ENCODE assay signal across 24 cellular contexts in genomic region chr7:24914465-24914859, GRCh38.
DNase-seq lines count a peak whose midpoint lies in the region; ATAC-seq and TF ChIP-seq lines count a peak whose summit lies in the region.
"Had no signal": no experiment of that assay in that cellular context is flagged by ENCODE, and none has a peak within 500 bp of the region (broad histone marks: within the 10 kb centered on the region; RNA-seq: fewer than 3 reads in every experiment).

No MANE protein-coding gene starts in this region.

- no peak overlapping the region for H3K27ac ChIP-seq in left lung
- H3K27ac ChIP-seq: parathyroid adenoma, right lobe of liver, thyroid gland, VCaP had no signal

- H3K36me3 Mint-ChIP-seq in activated CD4-positive, alpha-beta T cell treated with anti-CD3 and anti-CD28 coated beads, Interleukin-2, amount 10 ng/mL, durations not matched to agents 7 days and 5 days (ENCODE audit: low read depth): peaks cover 63% of the 10 kb centered on the region
- no peaks in the 10 kb centered on the region for H3K36me3 Mint-ChIP-seq in activated B cell treated with CpG ODN at 0.5 μM for 24 hours (ENCODE audit: low read depth)

- CTCF ChIA-PET in activated CD4-positive, alpha-beta T cell treated with anti-CD3 and anti-CD28 coated beads, Interleukin-2, amount 10 ng/mL, durations not matched to agents 7 days and 5 days (lab: Charles Lee): interaction anchor here (0.8 to 2.1 kb wide), 5 partner anchors 10 to 93 kb away, joined by 3 to 12 read pairs (median 3); no protein-coding TSS in a partner anchor
- CTCF ChIA-PET in activated B cell treated with CpG ODN at 0.5 μM for 24 hours (lab: Charles Lee): interaction anchor here (2.4 kb wide), 1 partner anchor 94 kb away, joined by 6 read pairs; no protein-coding TSS in a partner anchor

- TF ChIP-seq CTCF in activated B cell treated with CpG ODN at 0.5 μM for 24 hours (IDR thresholded peaks at IDR 0.05): no peak
- TF ChIP-seq CTCF in left lung (IDR thresholded peaks at IDR 0.05): no peak

- intact Hi-C loops in activated B cell treated with CpG ODN at 0.5 μM for 24 hours (cut with micrococcal nuclease) (loop anchor here (5.0 kb wide), 1 partner anchor 37 kb away; no protein-coding TSS in a partner anchor), left lung (cut with DNase I) (no loop called here)

- no peaks in the 10 kb centered on the region for H3K36me3 ChIP-seq in left lung
- H3K36me3 ChIP-seq: right lobe of liver, thyroid gland had no signal

- POLR2A ChIA-PET in activated CD4-positive, alpha-beta T cell treated with anti-CD3 and anti-CD28 coated beads, Interleukin-2, amount 10 ng/mL, durations not matched to agents 7 days and 5 days (lab: Charles Lee): no interaction called here
- POLR2A ChIA-PET in activated B cell treated with CpG ODN at 0.5 μM for 24 hours (lab: Charles Lee): interaction anchor here (1.1 kb wide), 1 partner anchor 94 kb away, joined by 3 read pairs; no protein-coding TSS in a partner anchor

- H3K9me3 Mint-ChIP-seq in activated CD4-positive, alpha-beta T cell treated with anti-CD3 and anti-CD28 coated beads, Interleukin-2, amount 10 ng/mL, durations not matched to agents 7 days and 5 days: peaks cover 14% of the 10 kb centered on the region
- no peaks in the 10 kb centered on the region for H3K9me3 Mint-ChIP-seq in activated B cell treated with CpG ODN at 0.5 μM for 24 hours
- H3K9me3 Mint-ChIP-seq: GM23338; naive thymus-derived CD8-positive, alpha-beta T cell had no signal

- H3K9me3 ChIP-seq in left lung: no peaks in the 10 kb centered on the region
- H3K9me3 ChIP-seq: MG63, right lobe of liver, thyroid gland had no signal

- peak; percentile 37 for ATAC-seq in GM18868 (IDR thresholded peaks at IDR 0.05; ENCODE audit: unreplicated experiment)
- no peak for ATAC-seq in activated B cell treated with CpG ODN at 0.5 μM for 24 hours (ENCODE audit: low read depth)
- ATAC-seq in esophagus mucosa: peak; percentile 44
- ATAC-seq in left lung: no peak
- ATAC-seq: GM23338; naive thymus-derived CD8-positive, alpha-beta T cell; right lobe of liver had no signal

- no peak for DNase-seq in activated CD4-positive, alpha-beta T cell treated with anti-CD3 and anti-CD28 coated beads, Interleukin-2, amount 10 ng/mL, durations not matched to agents 7 days and 5 days
- no peak for DNase-seq in activated CD4-positive, alpha-beta T cell treated with anti-CD3 and anti-CD28 coated beads for 1 hour
- DNase-seq in activated B cell treated with CpG ODN at 0.5 μM for 24 hours: no peak
- DNase-seq in left lung: no peak
- no peak for DNase-seq in foreskin melanocyte
- DNase-seq in dedifferentiated amniotic fluid mesenchymal stem cell (ENCODE audit: extremely low spot score): no peak
- DNase-seq: ACHN; C1 segment of cervical spinal cord; effector memory CD4-positive, alpha-beta T cell; IMR-90; MG63; naive thymus-derived CD8-positive, alpha-beta T cell; NCI-H1694 treated with DMSO at 0.1 percent for 48 hours; NCI-H2227 treated with DMSO at 0.1 percent for 48 hours; NCI-H748 treated with DMSO at 0.1 percent for 48 hours; right lobe of liver; SHP77 treated with DMSO at 0.1 percent for 48 hours; stimulated activated CD4-positive, alpha-beta T cell treated with anti-CD3 and anti-CD28 coated beads, Interleukin-15, amount 100 ng/mL, for 24 hours; thyroid gland had no signal

- H3K4me3 Mint-ChIP-seq in activated CD4-positive, alpha-beta T cell treated with anti-CD3 and anti-CD28 coated beads, Interleukin-2, amount 10 ng/mL, durations not matched to agents 7 days and 5 days: no peak overlapping the region
- H3K4me3 Mint-ChIP-seq in activated B cell treated with CpG ODN at 0.5 μM for 24 hours: peak overlapping the region; percentile 9
- H3K4me3 Mint-ChIP-seq: GM23338 had no signal

- H3K27me3 Mint-ChIP-seq in activated CD4-positive, alpha-beta T cell treated with anti-CD3 and anti-CD28 coated beads, Interleukin-2, amount 10 ng/mL, durations not matched to agents 7 days and 5 days: no peaks in the 10 kb centered on the region
- H3K27me3 Mint-ChIP-seq in activated B cell treated with CpG ODN at 0.5 μM for 24 hours: no peaks in the 10 kb centered on the region
- H3K27me3 Mint-ChIP-seq: naive thymus-derived CD8-positive, alpha-beta T cell had no signal

- H3K27ac Mint-ChIP-seq in activated CD4-positive, alpha-beta T cell treated with anti-CD3 and anti-CD28 coated beads, Interleukin-2, amount 10 ng/mL, durations not matched to agents 7 days and 5 days: peak overlapping the region; percentile 69
- peak overlapping the region; percentile 26 for H3K27ac Mint-ChIP-seq in activated B cell treated with CpG ODN at 0.5 μM for 24 hours
- H3K27ac Mint-ChIP-seq: GM23338 had no signal

- no peak overlapping the region for H3K4me3 ChIP-seq in left lung
- H3K4me3 ChIP-seq: GM23338, MG63, right lobe of liver, thyroid gland had no signal

- H3K4me1 Mint-ChIP-seq in activated CD4-positive, alpha-beta T cell treated with anti-CD3 and anti-CD28 coated beads, Interleukin-2, amount 10 ng/mL, durations not matched to agents 7 days and 5 days: peaks cover 92% of the 10 kb centered on the region
- peaks cover 82% of the 10 kb centered on the region for H3K4me1 Mint-ChIP-seq in activated B cell treated with CpG ODN at 0.5 μM for 24 hours

- H3K4me1 ChIP-seq in left lung: peaks cover 0 to 9% of the 10 kb centered on the region in 2 donors
- H3K4me1 ChIP-seq: right lobe of liver, thyroid gland had no signal

- H3K27me3 ChIP-seq in left lung: no peaks in the 10 kb centered on the region
- H3K27me3 ChIP-seq: MG63, right lobe of liver, thyroid gland had no signal

Comparison
In these comparisons a context has a peak if more than half of its experiments do, and no peak if none do; other contexts are left out.
1. ATAC-seq: peak in GM18868 (single experiment) and esophagus mucosa (single experiment); none in activated B cell treated with CpG ODN at 0.5 μM for 24 hours (single experiment) and left lung (single experiment).